In genomic region chr14:106657460-106657859, GRCh38 we compare ENCODE assay signal across 9 cellular contexts.
A peak's percentile ranks its signal among the peaks of the same experiment; 100 is the strongest.
DNase-seq lines count a peak whose midpoint lies in the region; ATAC-seq, FAIRE-seq and TF ChIP-seq lines count a peak whose summit lies in the region.
"Had no signal": no experiment of that assay in that cellular context is flagged by ENCODE, and none has a peak within 500 bp of the region (broad histone marks: within the 10 kb centered on the region; RNA-seq: fewer than 3 reads in every experiment).

No MANE protein-coding gene starts in this region.

- no peak for FAIRE-seq in RCC 7860 (lab: Jason Lieb, UNC)

- peak; percentile 68 for TF ChIP-seq CTCF in GM12874 (IDR thresholded peaks at IDR 0.05; ENCODE audit: insufficient read depth, low read depth, low read length)

- ATAC-seq in SK-N-SH treated with all-trans-retinoic acid at 6 μM for 48 hours: 0 out of 3 replicates have a peak, but pooled peaks have one; percentile 39
- ATAC-seq: heart right ventricle had no signal

- DNase-seq in activated effector memory CD4-positive, alpha-beta T cell treated with Interleukin-2 at 50 U/mL for 16 hours: peak; percentile 21
- DNase-seq in stimulated activated CD4-positive, alpha-beta T cell treated with anti-CD3 and anti-CD28 coated beads, TNF-alpha, amount 100 ng/mL, for 48 hours (ENCODE audit: low read depth in 3 of 3): peak in 2 of 3 donors; percentile 32 to 64
- no peak for DNase-seq in midbrain (lab: John Stamatoyannopoulos, UW)
- DNase-seq in RCC 7860 (ENCODE audit: low spot score): no peak
- DNase-seq in medulla oblongata (ENCODE audit: extremely low spot score): no peak
- no peak for DNase-seq in NCI-H1930 (lab: John Stamatoyannopoulos, UW)
- DNase-seq: heart right ventricle had no signal

TF ChIP-seq in SK-N-SH treated with all-trans-retinoic acid at 6 μM for 48 hours, 23 proteins besides CTCF, POLR2A, EP300 and RAD21:
- TF ChIP-seq PPARA (CRISPR knock-in tag; IDR thresholded peaks at IDR 0.05; ENCODE audit: borderline replicate concordance) (no peak), CSDC2 (CRISPR knock-in tag; IDR thresholded peaks at IDR 0.05) (no peak), POU6F1 (CRISPR knock-in tag; IDR thresholded peaks at IDR 0.05; ENCODE audit: borderline replicate concordance, low read depth) (no peak), TOX (CRISPR knock-in tag; IDR thresholded peaks at IDR 0.05; ENCODE audit: borderline replicate concordance) (no peak), ESRRG (CRISPR knock-in tag; IDR thresholded peaks at IDR 0.05) (no peak), ZNF565 (CRISPR knock-in tag; conservative IDR thresholded peaks at IDR 0.05; ENCODE audit: low read depth) (no peak), OSR1 (CRISPR knock-in tag; IDR thresholded peaks at IDR 0.05) (no peak), RARB (CRISPR knock-in tag; IDR thresholded peaks at IDR 0.05) (no peak), ZFP30 (CRISPR knock-in tag; IDR thresholded peaks at IDR 0.05) (no peak), ZC3H10 (CRISPR knock-in tag; IDR thresholded peaks at IDR 0.05) (no peak), TCF4 (CRISPR knock-in tag; IDR thresholded peaks at IDR 0.05; ENCODE audit: borderline replicate concordance) (no peak)
- TF ChIP-seq, protein P1, sequence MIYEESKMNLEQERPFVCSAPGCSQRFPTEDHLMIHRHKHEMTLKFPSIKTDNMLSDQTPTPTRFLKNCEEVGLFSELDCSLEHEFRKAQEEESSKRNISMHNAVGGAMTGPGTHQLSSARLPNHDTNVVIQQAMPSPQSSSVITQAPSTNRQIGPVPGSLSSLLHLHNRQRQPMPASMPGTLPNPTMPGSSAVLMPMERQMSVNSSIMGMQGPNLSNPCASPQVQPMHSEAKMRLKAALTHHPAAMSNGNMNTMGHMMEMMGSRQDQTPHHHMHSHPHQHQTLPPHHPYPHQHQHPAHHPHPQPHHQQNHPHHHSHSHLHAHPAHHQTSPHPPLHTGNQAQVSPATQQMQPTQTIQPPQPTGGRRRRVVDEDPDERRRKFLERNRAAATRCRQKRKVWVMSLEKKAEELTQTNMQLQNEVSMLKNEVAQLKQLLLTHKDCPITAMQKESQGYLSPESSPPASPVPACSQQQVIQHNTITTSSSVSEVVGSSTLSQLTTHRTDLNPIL (CRISPR knock-in tag; IDR thresholded peaks at IDR 0.05; ENCODE audit: low read depth): no peak
- TF ChIP-seq, protein P2, sequence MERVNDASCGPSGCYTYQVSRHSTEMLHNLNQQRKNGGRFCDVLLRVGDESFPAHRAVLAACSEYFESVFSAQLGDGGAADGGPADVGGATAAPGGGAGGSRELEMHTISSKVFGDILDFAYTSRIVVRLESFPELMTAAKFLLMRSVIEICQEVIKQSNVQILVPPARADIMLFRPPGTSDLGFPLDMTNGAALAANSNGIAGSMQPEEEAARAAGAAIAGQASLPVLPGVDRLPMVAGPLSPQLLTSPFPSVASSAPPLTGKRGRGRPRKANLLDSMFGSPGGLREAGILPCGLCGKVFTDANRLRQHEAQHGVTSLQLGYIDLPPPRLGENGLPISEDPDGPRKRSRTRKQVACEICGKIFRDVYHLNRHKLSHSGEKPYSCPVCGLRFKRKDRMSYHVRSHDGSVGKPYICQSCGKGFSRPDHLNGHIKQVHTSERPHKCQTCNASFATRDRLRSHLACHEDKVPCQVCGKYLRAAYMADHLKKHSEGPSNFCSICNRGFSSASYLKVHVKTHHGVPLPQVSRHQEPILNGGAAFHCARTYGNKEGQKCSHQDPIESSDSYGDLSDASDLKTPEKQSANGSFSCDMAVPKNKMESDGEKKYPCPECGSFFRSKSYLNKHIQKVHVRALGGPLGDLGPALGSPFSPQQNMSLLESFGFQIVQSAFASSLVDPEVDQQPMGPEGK (CRISPR knock-in tag; IDR thresholded peaks at IDR 0.05; ENCODE audit: borderline replicate concordance): no peak

Comparison
In these comparisons a context has a peak if more than half of its experiments do, and no peak if none do; other contexts are left out.
1. DNase-seq: peak in activated effector memory CD4-positive, alpha-beta T cell treated with Interleukin-2 at 50 U/mL for 16 hours (single experiment) and stimulated activated CD4-positive, alpha-beta T cell treated with anti-CD3 and anti-CD28 coated beads, TNF-alpha, amount 100 ng/mL, for 48 hours (2 of 3); none in midbrain (single experiment), RCC 7860 (single experiment), medulla oblongata (single experiment) and NCI-H1930 (0 of 2).